ENCODE assay signal across 8 cellular contexts in genomic region chr10:69801094-69801433, GRCh38.
DNase-seq lines count a peak whose midpoint lies in the region; ATAC-seq lines count a peak whose summit lies in the region.

No MANE protein-coding gene starts in this region.

- H3K36me3 ChIP-seq in NT2/D1 (ENCODE audit: insufficient read depth, insufficient read length, low read length) = no peaks in the 10 kb centered on the region
- no peaks in the 10 kb centered on the region for H3K36me3 ChIP-seq in adipocyte (ENCODE audit: control insufficient read depth, insufficient read depth, low read length, severe bottlenecking)

- H3K9ac ChIP-seq in NT2/D1 (ENCODE audit: insufficient read length, low read depth) (peak overlapping the region; percentile 72), adipocyte (ENCODE audit: low read length) (peak overlapping the region; percentile 73)

- ATAC-seq in GM19467 (IDR thresholded peaks at IDR 0.05; ENCODE audit: unreplicated experiment) (no peak), GM18502 (IDR thresholded peaks at IDR 0.05; ENCODE audit: poor library complexity, unreplicated experiment) (no peak)

- DNase-seq in activated gamma-delta T cell treated with Interleukin-2 at 50 U/mL for 16 hours (peak; percentile 13), activated gamma-delta T cell (lab: John Stamatoyannopoulos, UW) (no peak), NT2/D1 (ENCODE audit: low read depth, low spot score) (peak; percentile 65), adipocyte (ENCODE audit: low read depth) (peak; percentile 45)
- DNase-seq in stimulated activated CD4-positive, alpha-beta T cell treated with anti-CD3 and anti-CD28 coated beads, Interleukin-15, amount 100 ng/mL, for 24 hours = peak; percentile 62

- H3K4me3 ChIP-seq in NT2/D1 (ENCODE audit: insufficient read length, low read depth) (peak overlapping the region; percentile 54), adipocyte (ENCODE audit: low read length) (peak overlapping the region; percentile 86), iPS-11a (ENCODE audit: low read depth, low read length) (peak overlapping the region; percentile 70)

- H3K4me1 ChIP-seq in NT2/D1 (ENCODE audit: insufficient read depth, insufficient read length) (no peaks in the 10 kb centered on the region), adipocyte (ENCODE audit: control insufficient read depth, insufficient read depth, low read length) (peaks cover 8% of the 10 kb centered on the region)

- H3K27me3 ChIP-seq in NT2/D1 (ENCODE audit: insufficient read depth, insufficient read length) (peaks cover 17% of the 10 kb centered on the region), adipocyte (replicated peaks; ENCODE audit: control insufficient read depth, insufficient read depth, low read length) (peaks cover 18% of the 10 kb centered on the region)

- H3K9me3 ChIP-seq in NT2/D1 (ENCODE audit: insufficient read depth, low read length) = peaks cover 4% of the 10 kb centered on the region
- peaks cover 4% of the 10 kb centered on the region for H3K9me3 ChIP-seq in adipocyte (ENCODE audit: control insufficient read depth, low read length)
